In the genomic region with DNA sequence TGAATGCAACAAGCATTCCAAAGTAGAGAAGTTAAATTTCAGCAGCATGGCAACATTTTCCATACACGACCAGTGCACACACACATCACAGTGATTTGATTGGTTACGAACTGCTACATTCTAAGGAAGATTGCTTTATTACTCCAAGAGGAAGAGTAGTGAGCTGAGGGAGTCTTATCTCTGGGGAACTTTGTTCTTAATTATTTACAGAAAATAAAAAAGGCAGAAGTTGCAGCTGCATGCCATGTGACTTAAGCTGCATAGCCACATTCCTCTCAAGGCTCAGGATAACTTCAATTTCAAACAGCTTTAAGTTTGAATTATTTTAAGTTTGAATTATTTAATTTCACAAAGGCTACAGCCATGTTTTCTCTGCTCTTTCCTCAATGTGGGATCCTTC, we compare ENCODE assay signal across 32 cellular contexts.
"Had no signal": no experiment of that assay in that cellular context is flagged by ENCODE, and none has a peak within 500 bp of the region (broad histone marks: within the 10 kb centered on the region; RNA-seq: fewer than 3 reads in every experiment).

No MANE protein-coding gene starts in this region.

- DNase-seq: activated CD4-positive, alpha-beta memory T cell treated with anti-CD3 and anti-CD28 coated beads for 36 hours; activated CD4-positive, alpha-beta T cell treated with anti-CD3 and anti-CD28 coated beads for 48 hours; activated CD8-positive, alpha-beta memory T cell treated with anti-CD3 and anti-CD28 coated beads, Interleukin-2, amount 50 U/mL, for 48 hours; activated gamma-delta T cell treated with Interleukin-2 at 50 U/mL for 16 hours; activated naive CD8-positive, alpha-beta T cell treated with anti-CD3 and anti-CD28 coated beads, Interleukin-2, amount 50 U/mL, for 24 hours; activated T-cell treated with anti-CD3 and anti-CD28 coated beads, Interleukin-2, amount 50 U/mL, for 24 hours; central memory CD4-positive, alpha-beta T cell; dermis blood vessel endothelial cell; effector CD4-positive, alpha-beta T cell; esophagus squamous epithelium; heart left ventricle; left ventricle myocardium superior; nephron progenitor cell; right lobe of liver; stimulated activated CD4-positive, alpha-beta T cell treated with anti-CD3 and anti-CD28 coated beads, Interleukin-1b, Interleukin-23, amount 100 ng/mL, for 48 hours; stimulated activated CD4-positive, alpha-beta T cell treated with anti-CD3 and anti-CD28 coated beads, Interleukin-4, amount 100 ng/mL, for 4 hours; stimulated activated CD8-positive, alpha-beta memory T cell treated with anti-CD3 and anti-CD28 coated beads, Interleukin-4, amount 100 ng/mL, for 48 hours; stimulated activated naive CD8-positive, alpha-beta T cell treated with anti-CD3 and anti-CD28 coated beads, Interleukin-15, amount 100 ng/mL, for 72 hours; substantia nigra; SW 1271; T-helper 9 cell; thyroid gland; upper lobe of right lung; WERI-Rb-1 had no signal

- H3K36me3 ChIP-seq: breast epithelium, esophagus squamous epithelium, gastroesophageal sphincter, heart left ventricle, neutrophil, right lobe of liver, thyroid gland, upper lobe of right lung, WERI-Rb-1 had no signal

- H3K9me3 ChIP-seq: breast epithelium, esophagus squamous epithelium, gastroesophageal sphincter, heart left ventricle, neutrophil, right lobe of liver, thyroid gland, upper lobe of right lung had no signal

- H3K27me3 ChIP-seq: breast epithelium, esophagus squamous epithelium, gastroesophageal sphincter, heart left ventricle, neutrophil, right lobe of liver, thyroid gland, upper lobe of right lung had no signal

- FAIRE-seq: TTC549 had no signal

- ATAC-seq: activated CD4-positive, CD25-positive, alpha-beta regulatory T cell treated with anti-CD3 and anti-CD28 coated beads, Interleukin-2, amount 50 U/mL, for 24 hours; activated naive CD8-positive, alpha-beta T cell treated with anti-CD3 and anti-CD28 coated beads, Interleukin-2, amount 50 U/mL, for 24 hours; activated T-helper 17 cell treated with anti-CD3 and anti-CD28 coated beads, Interleukin-2, amount 50 U/mL, for 72 hours; stimulated activated memory B cell treated with anti-CD40 and anti-IgM and Interleukin-4, amounts not matched to agents 10 μg/mL and 1 μg/mL and 100 μg/mL, for 72 hours; stimulated activated naive CD8-positive, alpha-beta T cell treated with anti-CD3 and anti-CD28 coated beads, Interleukin-15, amount 100 ng/mL, for 72 hours; upper lobe of right lung had no signal

- H3K4me3 ChIP-seq: breast epithelium, esophagus squamous epithelium, gastroesophageal sphincter, heart left ventricle, right lobe of liver, thyroid gland, upper lobe of right lung had no signal

- H3K4me1 ChIP-seq: breast epithelium, right lobe of liver, thyroid gland, upper lobe of right lung had no signal

- H3K27ac ChIP-seq: epithelial cell of prostate, neutrophil, right lobe of liver, thyroid gland, upper lobe of right lung, WERI-Rb-1 had no signal
